ENCODE assay signal across 8 cellular contexts in genomic region chr3:179179979-179180758, GRCh38. TPM values are rescaled to one million over a fixed set of nuclear protein-coding genes. Genes with fewer than 3 reads are reported as not detected.
DNase-seq lines count a peak whose midpoint lies in the region; ATAC-seq and TF ChIP-seq lines count a peak whose summit lies in the region.

No MANE protein-coding gene starts in this region.

- dilution Hi-C loops in IMR-90 (cut with HindIII; ENCODE audit: low sequenced_read_pairs, unreplicated experiment): no loop called here

- H3K9ac ChIP-seq in IMR-90 (ENCODE audit: low read depth, low read length) (no peak overlapping the region), mesendoderm (ENCODE audit: low read length) (no peak overlapping the region)

- H2BK120ac ChIP-seq in IMR-90 (ENCODE audit: low read depth, low read length) (no peak overlapping the region), mesendoderm (ENCODE audit: low read depth, low read length) (no peak overlapping the region)

- no peak overlapping the region for H2BK5ac ChIP-seq in IMR-90 (ENCODE audit: low read depth, low read length, poor library complexity, severe bottlenecking)
- no peak overlapping the region for H2BK5ac ChIP-seq in mesendoderm (ENCODE audit: low read length)

- TF ChIP-seq RAD21 in IMR-90 (IDR thresholded peaks at IDR 0.05; ENCODE audit: low read length): no peak

- no peak overlapping the region for H2AFZ ChIP-seq in IMR-90 (replicated peaks; ENCODE audit: low read length, poor library complexity)

- no peaks in the 10 kb centered on the region for H3K27me3 ChIP-seq in IMR-90 (ENCODE audit: control insufficient read depth, insufficient read depth, low read length)
- H3K27me3 ChIP-seq in body of pancreas: no peaks in the 10 kb centered on the region
- H3K27me3 ChIP-seq in mesendoderm (ENCODE audit: insufficient read depth, low read length, poor library complexity): no peaks in the 10 kb centered on the region

- ATAC-seq in IMR-90 (ENCODE audit: low read depth) (no peak), body of pancreas (peak; percentile 67), GM21367 (IDR thresholded peaks at IDR 0.05; ENCODE audit: unreplicated experiment) (no peak)

- TF ChIP-seq CTCF in IMR-90 (conservative IDR thresholded peaks at IDR 0.05; ENCODE audit: low read depth, low read length) (no peak), body of pancreas (IDR thresholded peaks at IDR 0.05) (no peak)

- POLR2A ChIA-PET in IMR-90 (lab: Charles Lee; ENCODE audit: unreplicated experiment): no interaction called here

- H3K14ac ChIP-seq in IMR-90 (replicated peaks; ENCODE audit: low read depth, low read length): no peak overlapping the region

- H3K56ac ChIP-seq in IMR-90 (ENCODE audit: extremely low read depth, insufficient read depth, low read length) (no peak overlapping the region), mesendoderm (ENCODE audit: low read length) (no peak overlapping the region)

- no peak overlapping the region for H3K18ac ChIP-seq in IMR-90 (ENCODE audit: low read depth, low read length)
- H3K18ac ChIP-seq in mesendoderm (ENCODE audit: low read length): no peak overlapping the region

- H3K79me1 ChIP-seq in IMR-90 (ENCODE audit: low read depth in 1 of 2, low read length in 2 of 2) (peaks cover 21 to 45% of the 10 kb centered on the region in 2 experiments), mesendoderm (ENCODE audit: low read length) (peaks cover 7% of the 10 kb centered on the region)

- DNase-seq in GM03348 (ENCODE audit: low spot score) (peak; percentile 5), IMR-90 (peak; percentile 44), body of pancreas (no peak), mesendoderm (peak; percentile 77), HK-2 (ENCODE audit: unreplicated experiment) (no peak), inferior parietal cortex (ENCODE audit: extremely low spot score) (no peak), retina (no peak)

- in situ Hi-C loops in IMR-90 (cut with MboI; ENCODE audit: low sequenced_read_pairs): no loop called here

- peaks cover 8% of the 10 kb centered on the region for H3K79me2 ChIP-seq in mesendoderm (ENCODE audit: control insufficient read depth, insufficient read depth, low read length)

- intact Hi-C loops in IMR-90 (cut with micrococcal nuclease) (loop anchor here (2.0 kb wide), 1 partner anchor 21 kb away; no protein-coding TSS in a partner anchor), body of pancreas (cut with DNase I) (no loop called here)

- no peak overlapping the region for H4K8ac ChIP-seq in IMR-90 (ENCODE audit: low read depth in 2 of 2, low read length in 2 of 2)
- H4K8ac ChIP-seq in mesendoderm (ENCODE audit: low read depth, low read length): no peak overlapping the region

- peaks cover 27% of the 10 kb centered on the region; the same call in 1 of the 2 replicates for H4K20me1 ChIP-seq in IMR-90 (ENCODE audit: insufficient read depth, low read length)

- H3K4me2 ChIP-seq in IMR-90 (ENCODE audit: low read depth, low read length): no peak overlapping the region
- H3K4me2 ChIP-seq in mesendoderm (ENCODE audit: low read length): no peak overlapping the region

- H2BK20ac ChIP-seq in IMR-90 (ENCODE audit: low read depth, low read length): no peak overlapping the region

- WGBS in IMR-90 (ENCODE audit: extremely low coverage in 2 of 2, insufficient read length in 1 of 2), 2 experiments: no CpG with 5 or more reads among the region's 1 CpG
- WGBS in body of pancreas, 2 donors: 26 to 42% methylated on average over 1 of the region's 1 CpG
- WGBS in mesendoderm (ENCODE audit: extremely low coverage, insufficient coverage, low lambda C conversion rate): no CpG with 5 or more reads among the region's 1 CpG

- H3K4me1 ChIP-seq in IMR-90 (ENCODE audit: control insufficient read depth, insufficient read depth, low read length) (peaks cover 8% of the 10 kb centered on the region), body of pancreas (peaks cover 53% of the 10 kb centered on the region), mesendoderm (ENCODE audit: control insufficient read depth, low read depth, low read length) (peaks cover 2% of the 10 kb centered on the region)

- no peaks in the 10 kb centered on the region for H3K9me3 ChIP-seq in IMR-90 (ENCODE audit: control insufficient read depth, insufficient read depth, low read length)
- H3K9me3 ChIP-seq in body of pancreas: no peaks in the 10 kb centered on the region

- CTCF ChIA-PET in IMR-90 (lab: Yijun Ruan, JAX): interaction anchor here (0.7 kb wide), 1 partner anchor 9 kb away, joined by 4 read pairs; no protein-coding TSS in a partner anchor

- H4K5ac ChIP-seq in IMR-90 (ENCODE audit: low read depth, low read length) (no peak overlapping the region), mesendoderm (ENCODE audit: low read length) (no peak overlapping the region)

- BruUV-seq in IMR-90 (replicated peaks; lab: Mats Ljungman, UMichigan): no TSS peak

- peaks cover 7% of the 10 kb centered on the region for H3K9me1 ChIP-seq in IMR-90 (ENCODE audit: insufficient read depth, low read length)

- H2AK9ac ChIP-seq in IMR-90 (replicated peaks; ENCODE audit: low read depth, low read length, poor library complexity): no peak overlapping the region

- H3K4ac ChIP-seq in IMR-90 (ENCODE audit: low read depth, low read length) (no peak overlapping the region), mesendoderm (ENCODE audit: low read depth, low read length) (no peak overlapping the region)

- TF ChIP-seq POLR2A in IMR-90 (IDR thresholded peaks at IDR 0.05; ENCODE audit: low read depth, low read length) (no peak), body of pancreas (IDR thresholded peaks at IDR 0.05) (no peak)

- H3K36me3 ChIP-seq in IMR-90 (ENCODE audit: control insufficient read depth, insufficient read depth, low read length) (no peaks in the 10 kb centered on the region), body of pancreas (replicated peaks in 1 of 2; ENCODE audit: insufficient read depth in 1 of 2, low read depth in 2 of 2) (no peaks in the 10 kb centered on the region), mesendoderm (ENCODE audit: control insufficient read depth, insufficient read depth, low read length) (no peaks in the 10 kb centered on the region)

- H2AK5ac ChIP-seq in IMR-90 (ENCODE audit: low read depth, low read length) (no peak overlapping the region), mesendoderm (ENCODE audit: low read length) (no peak overlapping the region)

- no peak overlapping the region for H2BK15ac ChIP-seq in IMR-90 (ENCODE audit: low read depth, low read length)
- H2BK15ac ChIP-seq in mesendoderm (replicated peaks; ENCODE audit: low read depth): no peak overlapping the region

- H4K91ac ChIP-seq in IMR-90 (ENCODE audit: insufficient read depth, low read depth, low read length): no peak overlapping the region

- H3K23ac ChIP-seq in IMR-90 (ENCODE audit: low read depth, low read length) (no peak overlapping the region), mesendoderm (ENCODE audit: low read length) (no peak overlapping the region)

- H3K27ac ChIP-seq in IMR-90 (ENCODE audit: insufficient read depth, low read length): no peak overlapping the region
- H3K27ac ChIP-seq in body of pancreas: peak overlapping the region; percentile 8 to 55 (median 33)
- no peak overlapping the region for H3K27ac ChIP-seq in mesendoderm (ENCODE audit: low read depth, low read length)

- H3K4me3 ChIP-seq in IMR-90 (ENCODE audit: insufficient read depth, low read depth, low read length): no peak overlapping the region
- no peak overlapping the region for H3K4me3 ChIP-seq in body of pancreas
- no peak overlapping the region for H3K4me3 ChIP-seq in mesendoderm (ENCODE audit: low read length)

TF ChIP-seq in IMR-90, 13 proteins besides CTCF, POLR2A, EP300 and RAD21:
- no peak for TF ChIP-seq RCOR1 (IDR thresholded peaks at IDR 0.05; ENCODE audit: insufficient replicate concordance, low read length)
- peak; percentile 8; the same call in 1 of the 2 replicates for TF ChIP-seq CEBPB (IDR thresholded peaks at IDR 0.05; ENCODE audit: low read depth, low read length)
- TF ChIP-seq CHD1 (IDR thresholded peaks at IDR 0.05; ENCODE audit: low read depth, low read length): no peak
- TF ChIP-seq, protein P1, sequence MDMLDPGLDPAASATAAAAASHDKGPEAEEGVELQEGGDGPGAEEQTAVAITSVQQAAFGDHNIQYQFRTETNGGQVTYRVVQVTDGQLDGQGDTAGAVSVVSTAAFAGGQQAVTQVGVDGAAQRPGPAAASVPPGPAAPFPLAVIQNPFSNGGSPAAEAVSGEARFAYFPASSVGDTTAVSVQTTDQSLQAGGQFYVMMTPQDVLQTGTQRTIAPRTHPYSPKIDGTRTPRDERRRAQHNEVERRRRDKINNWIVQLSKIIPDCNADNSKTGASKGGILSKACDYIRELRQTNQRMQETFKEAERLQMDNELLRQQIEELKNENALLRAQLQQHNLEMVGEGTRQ (IDR thresholded peaks at IDR 0.05; ENCODE audit: low read depth, low read length): no peak
- no peak for TF ChIP-seq BHLHE40 (IDR thresholded peaks at IDR 0.05; ENCODE audit: low read depth, low read length)
TF ChIP-seq in IMR-90: peak in this region for 1.

RNA-seq across cellular contexts. Expression of gene PIK3CA, which starts 32.0 kb away (rescaled TPM):
- total RNA-seq in IMR-90 (2012; rRNA removed) (22.4 and 28.6 TPM in 2 replicates), body of pancreas (10 to 100 TPM in 1 of 2 donors, 1 to 10 TPM in 1; 6.3 to 11.7 TPM)
- 4.1 and 5.7 TPM in 2 replicates for polyA plus RNA-seq in IMR-90 (2012; rRNA removed)
- 0.62 and 0.86 TPM in 2 replicates for polyA plus RNA-seq in IMR-90 (2012; cell fraction: cytosol; rRNA removed)
- 0.70 and 7.1 TPM in 2 replicates for polyA plus RNA-seq in IMR-90 (2012; cell fraction: nucleus; rRNA removed; ENCODE audit: low replicate concordance)
- 6.0 TPM for polyA plus RNA-seq in mesendoderm (2013, experiment 1 of 2)
- 6.4 TPM for polyA plus RNA-seq in mesendoderm (2013, experiment 2 of 2)

Comparison
In these comparisons a context has a peak if more than half of its experiments do, and no peak if none do; other contexts are left out.
1. DNase-seq: peak in GM03348 (single experiment), IMR-90 (single experiment) and mesendoderm (single experiment); none in body of pancreas (0 of 4), HK-2 (single experiment), inferior parietal cortex (single experiment) and retina (single experiment).
2. H3K27ac ChIP-seq: peak in body of pancreas (4 of 4); none in IMR-90 (single experiment) and mesendoderm (single experiment).